Comparison of ENCODE assay signal across 8 cellular contexts in genomic region chr5:58582411-58583393, GRCh38. TPM values are rescaled to one million over a fixed set of nuclear protein-coding genes. Genes with fewer than 3 reads are reported as not detected.
DNase-seq lines count a peak whose midpoint lies in the region; ATAC-seq and TF ChIP-seq lines count a peak whose summit lies in the region.

RAB3C (plus strand) TSS chr5:58583075; CDS start chr5:58583209, 134 bp downstream.

- peak within 1 kb of the TSS; percentile 94 for H3K4me2 ChIP-seq in OCI-LY3 (ENCODE audit: low read length)

- H3K27me3 ChIP-seq in OCI-LY3 (ENCODE audit: low read depth, low read length) (no peaks in the 10 kb centered on the region), neutrophil (peaks cover 92% of the 10 kb centered on the region), tibial nerve (peaks cover 0 to 22% of the 10 kb centered on the region in 2 donors)

- DNase-seq in EL = peak; percentile 89
- DNase-seq in HuH-7.5 (ENCODE audit: low spot score) = peak; percentile 43
- DNase-seq in activated naive CD8-positive, alpha-beta T cell treated with anti-CD3 and anti-CD28 coated beads, Interleukin-2, amount 50 U/mL, for 24 hours = peak; percentile 62
- DNase-seq in head of caudate nucleus = peak; percentile 82 to 98 (median 94)
- peak; percentile 50 to 65 for DNase-seq in tibial nerve (ENCODE audit: low spot score in 2 of 2)

- peak within 1 kb of the TSS; percentile 89 for H3K4me3 ChIP-seq in OCI-LY3 (ENCODE audit: low read length)
- H3K4me3 ChIP-seq in neutrophil (ENCODE audit: low read depth in 1 of 2, low read length in 1 of 2) = peak within 1 kb of the TSS; percentile 78 to 93
- H3K4me3 ChIP-seq in tibial nerve = peak within 1 kb of the TSS; percentile 24 to 54 (median 52)

- peaks cover 53% of the 10 kb centered on the region for H3K27me3 Mint-ChIP-seq in activated naive CD8-positive, alpha-beta T cell treated with anti-CD3 and anti-CD28 coated beads, Interleukin-2, amount 50 U/mL, for 24 hours

- H3K27ac ChIP-seq in OCI-LY3 (ENCODE audit: low read length) (no peak within 1 kb of the TSS), neutrophil (peak within 1 kb of the TSS; percentile 34), tibial nerve (no peak within 1 kb of the TSS)

- peak; percentile 100 for ATAC-seq in GM21723 (IDR thresholded peaks at IDR 0.05; ENCODE audit: unreplicated experiment)
- ATAC-seq in activated naive CD8-positive, alpha-beta T cell treated with anti-CD3 and anti-CD28 coated beads, Interleukin-2, amount 50 U/mL, for 24 hours = peak; percentile 99

- H3K4me3 Mint-ChIP-seq in activated naive CD8-positive, alpha-beta T cell treated with anti-CD3 and anti-CD28 coated beads, Interleukin-2, amount 50 U/mL, for 24 hours = peak within 1 kb of the TSS; percentile 81

- no peak for TF ChIP-seq POLR2A in tibial nerve (IDR thresholded peaks at IDR 0.05)

- no peaks in the 10 kb centered on the region for H3K9me3 Mint-ChIP-seq in activated naive CD8-positive, alpha-beta T cell treated with anti-CD3 and anti-CD28 coated beads, Interleukin-2, amount 50 U/mL, for 24 hours

- peaks cover 17% of the 10 kb centered on the region for H3K4me1 Mint-ChIP-seq in activated naive CD8-positive, alpha-beta T cell treated with anti-CD3 and anti-CD28 coated beads, Interleukin-2, amount 50 U/mL, for 24 hours

- H3K79me2 ChIP-seq in OCI-LY3 (ENCODE audit: low read length) = no peaks in the 10 kb centered on the region

- H3K36me3 ChIP-seq in OCI-LY3 (replicated peaks; ENCODE audit: low read depth, low read length) (no peaks in the 10 kb centered on the region), neutrophil (no peaks in the 10 kb centered on the region), tibial nerve (no peaks in the 10 kb centered on the region)

- intact Hi-C loops in head of caudate nucleus (cut with DNase I) = no loop called here

- 1 to 3% methylated on average over 61 to 62 of the region's 62 CpGs for WGBS in tibial nerve, 2 donors

- TF ChIP-seq CTCF in OCI-LY3 (IDR thresholded peaks at IDR 0.05; ENCODE audit: low read depth, low read length) (no peak), neutrophil (IDR thresholded peaks at IDR 0.05) (peak; percentile 32), tibial nerve (IDR thresholded peaks at IDR 0.05) (peak in 1 of 5 experiments; percentile 21)

- H3K4me1 ChIP-seq in OCI-LY3 (ENCODE audit: low read length) (0 out of 2 replicates have a peak, but pooled peaks cover 3% of the 10 kb centered on the region), neutrophil (ENCODE audit: control insufficient read depth in 1 of 2, insufficient read depth in 1 of 2, low read depth in 1 of 2, low read length in 1 of 2) (peaks cover 15 to 20% of the 10 kb centered on the region in 2 experiments), tibial nerve (peaks cover 0 to 19% (median 8%) of the 10 kb centered on the region in 4 donors)

- H3K9ac ChIP-seq in OCI-LY3 (ENCODE audit: low read length) = peak within 1 kb of the TSS; percentile 55; the same call in 1 of the 2 replicates

- H3K36me3 Mint-ChIP-seq in activated naive CD8-positive, alpha-beta T cell treated with anti-CD3 and anti-CD28 coated beads, Interleukin-2, amount 50 U/mL, for 24 hours (ENCODE audit: low read depth) = no peaks in the 10 kb centered on the region

- H3K27ac Mint-ChIP-seq in activated naive CD8-positive, alpha-beta T cell treated with anti-CD3 and anti-CD28 coated beads, Interleukin-2, amount 50 U/mL, for 24 hours = no peak within 1 kb of the TSS

- H2AFZ ChIP-seq in OCI-LY3 (ENCODE audit: low read depth, low read length) = peak within 1 kb of the TSS; percentile 99

- H3K9me3 ChIP-seq in OCI-LY3 (ENCODE audit: insufficient read depth, low read length) = no peaks in the 10 kb centered on the region
- no peaks in the 10 kb centered on the region for H3K9me3 ChIP-seq in neutrophil
- H3K9me3 ChIP-seq in tibial nerve = no peaks in the 10 kb centered on the region

- no peaks in the 10 kb centered on the region for H4K20me1 ChIP-seq in OCI-LY3 (ENCODE audit: insufficient read depth, low read length)

- TF ChIP-seq EP300 in tibial nerve (IDR thresholded peaks at IDR 0.05) = peak in 1 of 2 donors; percentile 63

RNA-seq across cellular contexts. Expression of gene RAB3C, which starts in this region (rescaled TPM):
- 1 to 10 TPM in 2 of 4 donors, under 1 TPM in 2; under 0.01 to 1.2 (median 1.0) TPM for total RNA-seq in tibial nerve

Comparison
In these comparisons a context has a peak if more than half of its experiments do, and no peak if none do; other contexts are left out.
1. DNase-seq: peak in every context shown above with its lines; median percentile 94 in head of caudate nucleus; 89 in EL; 62 in activated naive CD8-positive, alpha-beta T cell treated with anti-CD3 and anti-CD28 coated beads, Interleukin-2, amount 50 U/mL, for 24 hours; 58 in tibial nerve; 43 in HuH-7.5.